2 cellular contexts compared by ENCODE assay signal in genomic region chr2:21468609-21469008, GRCh38.
TF ChIP-seq lines count a peak whose summit lies in the region.

No MANE protein-coding gene starts in this region.

TF ChIP-seq in IMR-90, 13 proteins besides CTCF, POLR2A, EP300 and RAD21 (continued from another document):
- TF ChIP-seq ELK1 (IDR thresholded peaks at IDR 0.05; ENCODE audit: borderline replicate concordance, low read depth, low read length) (no peak), RCOR1 (IDR thresholded peaks at IDR 0.05; ENCODE audit: insufficient replicate concordance, low read length) (no peak)

TF ChIP-seq in neural cell, 6 proteins besides CTCF, POLR2A, EP300 and RAD21 (continued from another document):
- TF ChIP-seq REST (IDR thresholded peaks at IDR 0.05; ENCODE audit: borderline replicate concordance), result no peak
- TF ChIP-seq EZH2 (IDR thresholded peaks at IDR 0.05; ENCODE audit: borderline replicate concordance, insufficient read depth, low read length, poor library complexity, severe bottlenecking), result no peak
- TF ChIP-seq SMC3 (conservative IDR thresholded peaks at IDR 0.05; ENCODE audit: poor library complexity), result no peak
- no peak for TF ChIP-seq MXI1 (conservative IDR thresholded peaks at IDR 0.05; ENCODE audit: poor library complexity, severe bottlenecking)
